ENCODE assay signal across 8 cellular contexts in the genomic region with DNA sequence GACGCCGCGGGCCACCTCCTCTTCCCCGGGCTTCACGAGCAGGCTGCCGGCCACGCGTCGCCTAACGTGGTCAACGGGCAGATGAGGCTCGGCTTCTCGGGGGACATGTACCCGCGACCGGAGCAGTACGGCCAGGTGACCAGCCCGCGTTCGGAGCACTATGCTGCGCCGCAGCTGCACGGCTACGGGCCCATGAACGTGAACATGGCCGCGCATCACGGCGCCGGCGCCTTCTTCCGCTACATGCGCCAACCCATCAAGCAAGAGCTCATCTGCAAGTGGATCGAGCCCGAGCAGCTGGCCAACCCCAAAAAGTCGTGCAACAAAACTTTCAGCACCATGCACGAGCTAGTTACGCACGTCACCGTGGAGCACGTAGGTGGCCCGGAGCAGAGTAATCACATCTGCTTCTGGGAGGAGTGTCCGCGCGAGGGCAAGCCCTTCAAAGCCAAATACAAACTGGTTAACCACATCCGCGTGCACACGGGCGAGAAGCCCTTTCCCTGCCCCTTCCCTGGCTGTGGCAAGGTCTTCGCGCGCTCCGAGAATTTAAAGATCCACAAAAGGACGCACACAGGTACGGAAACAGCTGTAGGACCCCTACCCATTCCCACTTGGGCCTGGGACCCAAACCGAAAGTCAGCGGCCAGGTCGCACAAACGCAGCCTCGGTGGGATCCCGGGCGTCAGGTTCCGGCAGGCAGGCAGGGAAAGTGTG. TPM values are rescaled to one million over a fixed set of nuclear protein-coding genes. Genes with fewer than 3 reads are reported as not detected.
DNase-seq lines count a peak whose midpoint lies in the region; ATAC-seq and TF ChIP-seq lines count a peak whose summit lies in the region.

No MANE protein-coding gene starts in this region.

- DNase-seq in CD1c-positive myeloid dendritic cell (ENCODE audit: extremely low spot score) (peak; percentile 22), colonic mucosa (no peak), nephron progenitor cell (no peak), NCI-H1417 (lab: John Stamatoyannopoulos, UW) (no peak)
- DNase-seq in Jurkat, Clone E6-1 (ENCODE audit: low read depth, low spot score) = peak; percentile 4

- no peak overlapping the region for H3K9ac ChIP-seq in colonic mucosa (ENCODE audit: low read depth in 2 of 2, low read length in 2 of 2)

- no peak overlapping the region for H3K27ac ChIP-seq in colonic mucosa

- H3K36me3 Mint-ChIP-seq in nephron progenitor cell (ENCODE audit: low read depth) = no peaks in the 10 kb centered on the region

- ATAC-seq in HG02678 (IDR thresholded peaks at IDR 0.05; ENCODE audit: unreplicated experiment) = no peak
- ATAC-seq in GM21723 (IDR thresholded peaks at IDR 0.05; ENCODE audit: unreplicated experiment) = no peak
- no peak for ATAC-seq in HG03039 (IDR thresholded peaks at IDR 0.05; ENCODE audit: unreplicated experiment)

- H3K9me3 Mint-ChIP-seq in nephron progenitor cell = no peaks in the 10 kb centered on the region

- peaks cover 45% of the 10 kb centered on the region for H3K4me1 Mint-ChIP-seq in nephron progenitor cell

- no peak overlapping the region for H3K27ac Mint-ChIP-seq in nephron progenitor cell

- H3K9me3 ChIP-seq in colonic mucosa = no peaks in the 10 kb centered on the region

- peak overlapping the region; percentile 78 for H3K4me3 Mint-ChIP-seq in nephron progenitor cell

- no peaks in the 10 kb centered on the region for H3K36me3 ChIP-seq in colonic mucosa

- no peaks in the 10 kb centered on the region for H3K4me1 ChIP-seq in colonic mucosa

- H3K4me3 ChIP-seq in Jurkat, Clone E6-1 (ENCODE audit: low read length) = no peak overlapping the region
- peak overlapping the region; percentile 12 for H3K4me3 ChIP-seq in colonic mucosa

- peaks cover 100% of the 10 kb centered on the region for H3K27me3 Mint-ChIP-seq in nephron progenitor cell (ENCODE audit: low read depth, poor library complexity)

- intact Hi-C loops in colonic mucosa (cut with DNase I) = no loop called here

- H3K27me3 ChIP-seq in colonic mucosa = peaks cover 95% of the 10 kb centered on the region

- no peak for TF ChIP-seq CTCF in colonic mucosa (IDR thresholded peaks at IDR 0.05)
- no peak for TF ChIP-seq CTCF in nephron progenitor cell (IDR thresholded peaks at IDR 0.05)

RNA-seq across cellular contexts. Expression of gene ZIC1, which starts 1.5 kb away (rescaled TPM):
- polyA plus RNA-seq in Jurkat, Clone E6-1 (2012; ENCODE audit: insufficient read depth, insufficient read length) = not detected
- under 1 TPM in 1 of 2 donors, not detected in 1; 0.19 TPM for total RNA-seq in colonic mucosa

RNA-seq across cellular contexts. Expression of gene ZIC4, which starts 4.3 kb away (rescaled TPM):
- not detected for polyA plus RNA-seq in Jurkat, Clone E6-1 (2012; ENCODE audit: insufficient read depth, insufficient read length)
- total RNA-seq in colonic mucosa = not detected

Comparison
In these comparisons a context has a peak if more than half of its experiments do, and no peak if none do; other contexts are left out.
1. DNase-seq: peak in CD1c-positive myeloid dendritic cell (single experiment) and Jurkat, Clone E6-1 (single experiment); none in colonic mucosa (single experiment), nephron progenitor cell (single experiment) and NCI-H1417 (0 of 3).